ENCODE assay signal across 17 cellular contexts in genomic region chr16:23351360-23351759, GRCh38. TPM values are rescaled to one million over a fixed set of nuclear protein-coding genes. Genes with fewer than 3 reads are reported as not detected.
"Had no signal": no experiment of that assay in that cellular context is flagged by ENCODE, and none has a peak within 500 bp of the region (broad histone marks: within the 10 kb centered on the region; RNA-seq: fewer than 3 reads in every experiment).

No MANE protein-coding gene starts in this region.

- ATAC-seq: activated CD8-positive, alpha-beta memory T cell treated with anti-CD3 and anti-CD28 coated beads, Interleukin-2, amount 10 ng/mL, durations not matched to agents 7 days and 5 days; natural killer cell; sciatic nerve had no signal

- DNase-seq: activated CD4-positive, alpha-beta T cell treated with anti-CD3 and anti-CD28 coated beads, Interleukin-2, amount 50 U/mL, for 48 hours; activated CD4-positive, CD25-positive, alpha-beta regulatory T cell treated with anti-CD3 and anti-CD28 coated beads, Interleukin-2, amount 50 U/mL, for 72 hours; activated CD8-positive, alpha-beta memory T cell treated with anti-CD3 and anti-CD28 coated beads, Interleukin-2, amount 10 ng/mL, durations not matched to agents 7 days and 5 days; activated gamma-delta T cell; activated T-cell treated with anti-CD3 and anti-CD28 coated beads, Interleukin-2, amount 50 U/mL, for 24 hours; cerebellar nuclear complex; endodermal cell; erythroblast; immature natural killer cell; natural killer cell; occipital lobe; stimulated activated CD4-positive, alpha-beta T cell treated with anti-CD3 and anti-CD28 coated beads, Interleukin-2, amount 100 ng/mL, for 48 hours; stimulated activated naive CD4-positive, alpha-beta T cell treated with Interleukin-2 at 50 U/mL for 16 hours had no signal

RNA-seq across cellular contexts. Expression of gene SCNN1B, which starts 49.3 kb away (rescaled TPM):
- total RNA-seq: activated CD8-positive, alpha-beta memory T cell treated with anti-CD3 and anti-CD28 coated beads, Interleukin-2, amount 10 ng/mL, durations not matched to agents 7 days and 5 days; endodermal cell; mononuclear cell; natural killer cell; occipital lobe; pulmonary artery endothelial cell; temporal lobe had no signal
- polyA plus RNA-seq: immature natural killer cell had no signal
